8 cellular contexts compared by ENCODE assay signal in the genomic region with DNA sequence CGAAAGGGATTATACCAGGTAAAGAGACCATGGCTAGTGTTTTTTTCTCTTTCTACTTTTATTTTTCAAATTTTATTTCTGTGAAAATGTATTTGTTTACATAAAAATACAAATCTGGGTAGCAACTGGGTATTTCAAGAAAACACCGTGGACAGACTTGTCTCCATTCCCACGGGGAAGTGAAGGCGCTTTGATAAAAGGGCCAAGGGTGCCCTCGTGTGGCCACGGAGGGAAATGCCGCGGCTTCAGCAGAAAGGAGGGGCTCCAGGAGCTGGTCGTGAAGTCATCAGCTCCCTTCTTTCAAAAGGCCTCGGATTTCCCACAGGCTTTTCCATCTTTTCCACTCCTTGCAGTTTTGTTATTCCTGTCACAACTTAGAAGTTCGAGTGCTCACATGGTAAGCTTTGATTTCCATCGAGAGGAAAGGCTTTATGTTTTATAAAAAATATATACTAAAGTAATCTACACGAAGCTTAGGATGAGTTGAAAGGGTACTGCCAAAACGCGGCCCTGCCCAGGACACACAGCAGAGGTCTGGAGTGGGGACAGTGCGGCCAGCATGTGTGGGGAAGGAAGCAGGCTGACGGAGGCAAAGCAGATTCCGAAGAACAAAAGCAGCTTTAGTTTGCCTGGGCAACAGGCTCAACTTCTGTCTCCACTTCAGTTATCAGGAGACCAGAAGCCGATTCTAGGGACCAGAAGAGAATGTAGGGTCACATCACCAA. TPM values are rescaled to one million over a fixed set of nuclear protein-coding genes. Genes with fewer than 3 reads are reported as not detected.
DNase-seq lines count a peak whose midpoint lies in the region; ATAC-seq lines count a peak whose summit lies in the region.

No MANE protein-coding gene starts in this region.

- DNase-seq in A172 (ENCODE audit: low spot score) (peak; percentile 78), GM19240 (ENCODE audit: insufficient read length, low spot score) (peak; percentile 86), NCI-H2227 treated with DMSO at 0.1 percent for 48 hours (lab: John Stamatoyannopoulos, UW) (peak; percentile 64), cerebellar nuclear complex (lab: John Stamatoyannopoulos, UW) (peak; percentile 67 to 74), left kidney (ENCODE audit: low read depth, low spot score) (peak; percentile 93)
- peak; percentile 80 to 84 for DNase-seq in activated CD4-positive, alpha-beta T cell treated with anti-CD3 and anti-CD28 coated beads for 24 hours (ENCODE audit: low read depth in 2 of 2)
- DNase-seq in stimulated activated CD4-positive, alpha-beta T cell treated with anti-CD3 and anti-CD28 coated beads, Interleukin-1b, Interleukin-23, amount 100 ng/mL, for 48 hours = peak; percentile 82

- ATAC-seq in GM21515 (IDR thresholded peaks at IDR 0.05; ENCODE audit: unreplicated experiment) = no peak

RNA-seq across cellular contexts. Expression of a gene that starts 15.3 kb away (rescaled TPM):
- 4.3 and 9.1 TPM in 2 replicates for total RNA-seq in A172 (2014; rRNA removed; shearing (Covaris generic))
